In the genomic region with DNA sequence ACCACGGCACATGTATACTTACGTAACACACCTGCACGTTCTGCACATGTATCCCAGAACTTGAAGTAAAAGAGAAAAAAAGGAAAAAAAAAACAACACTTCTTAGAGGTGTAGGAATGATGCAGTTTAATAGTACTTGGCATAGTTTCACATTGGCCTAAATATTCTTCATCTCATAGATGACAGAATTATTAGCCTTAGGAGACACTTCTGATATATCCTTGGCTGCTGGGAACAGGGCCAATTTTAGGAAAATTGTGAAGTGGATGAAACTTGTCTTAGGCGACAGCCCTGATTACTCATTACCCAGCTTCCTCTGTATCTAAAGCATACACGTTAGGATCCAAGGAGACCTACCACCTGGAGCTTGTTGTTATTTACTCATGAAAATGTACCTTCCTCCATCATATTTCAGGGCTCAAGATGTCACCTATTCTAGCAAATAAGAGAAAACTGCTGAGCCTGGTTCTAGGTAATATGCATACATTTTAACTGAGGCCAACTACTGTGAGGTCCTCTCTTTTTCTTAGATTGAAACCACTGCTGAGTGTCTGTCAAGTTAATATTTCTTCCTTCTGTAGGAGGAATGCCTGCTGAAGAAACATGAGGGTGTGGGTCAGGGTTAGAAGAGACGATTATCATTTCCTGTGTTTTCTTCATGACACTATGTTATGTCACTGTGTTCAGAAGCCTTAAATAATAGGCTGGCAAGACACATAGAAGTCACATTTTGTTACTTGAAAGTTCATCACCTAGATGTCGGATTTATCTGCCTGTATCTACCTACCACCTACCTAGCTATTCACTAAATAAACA, we compare ENCODE assay signal across 18 cellular contexts. TPM values are rescaled to one million over a fixed set of nuclear protein-coding genes. Genes with fewer than 3 reads are reported as not detected.
DNase-seq lines count a peak whose midpoint lies in the region; ATAC-seq and TF ChIP-seq lines count a peak whose summit lies in the region.
"Had no signal": no experiment of that assay in that cellular context is flagged by ENCODE, and none has a peak within 500 bp of the region (broad histone marks: within the 10 kb centered on the region; RNA-seq: fewer than 3 reads in every experiment).

No MANE protein-coding gene starts in this region.

- no TSS peak for BruUV-seq in mammary epithelial cell (replicated peaks; lab: Mats Ljungman, UMichigan)

- H3K9ac ChIP-seq in mammary epithelial cell (ENCODE audit: insufficient read depth, low read length): no peak overlapping the region

- DNase-seq in ELR (ENCODE audit: low read depth) (peak; percentile 31), LHCN-M2 (ENCODE audit: low read depth) (peak; percentile 52), mammary epithelial cell (peak; percentile 32), osteoblast (ENCODE audit: insufficient read length, low spot score, missing footprints) (no peak), SJCRH30 (no peak)
- DNase-seq in activated CD8-positive, alpha-beta memory T cell treated with anti-CD3 and anti-CD28 coated beads, Interleukin-2, amount 10 ng/mL, durations not matched to agents 7 days and 5 days: no peak
- no peak for DNase-seq in activated T-cell treated with anti-CD3 and anti-CD28 coated beads, Interleukin-2, amount 50 U/mL, for 4 hours
- DNase-seq: activated CD4-positive, alpha-beta T cell treated with anti-CD3 and anti-CD28 coated beads, Interleukin-2, amount 10 ng/mL, durations not matched to agents 7 days and 5 days; activated T-cell treated with anti-CD3 and anti-CD28 coated beads, Interleukin-2, amount 50 U/mL, for 72 hours; CD4-positive, CD25-positive, alpha-beta regulatory T cell; esophagus squamous epithelium; GDM1; NCI-H510A; Peyer's patch; T-helper 2 cell had no signal

- H3K36me3 ChIP-seq in mammary epithelial cell (ENCODE audit: insufficient read depth, low read length): no peaks in the 10 kb centered on the region
- H3K36me3 ChIP-seq in osteoblast (ENCODE audit: insufficient read depth, low read length): no peaks in the 10 kb centered on the region
- peaks cover 3% of the 10 kb centered on the region; the same call in 1 of the 2 replicates for H3K36me3 ChIP-seq in SJCRH30
- H3K36me3 ChIP-seq: esophagus squamous epithelium, neutrophil, Peyer's patch had no signal

- no peaks in the 10 kb centered on the region for H3K36me3 Mint-ChIP-seq in activated CD8-positive, alpha-beta memory T cell treated with anti-CD3 and anti-CD28 coated beads, Interleukin-2, amount 10 ng/mL, durations not matched to agents 7 days and 5 days
- no peaks in the 10 kb centered on the region for H3K36me3 Mint-ChIP-seq in activated T-cell treated with anti-CD3 and anti-CD28 coated beads, Interleukin-2, amount 50 U/mL, for 4 hours (ENCODE audit: insufficient read depth)
- H3K36me3 Mint-ChIP-seq: CD4-positive, CD25-positive, alpha-beta regulatory T cell had no signal

- WGBS in mammary epithelial cell (ENCODE audit: low coverage, missing lambda C conversion rate): 42% methylated on average over 7 of the region's 7 CpGs

- H3K4me3 ChIP-seq in mammary epithelial cell (replicated peaks in 1 of 3; ENCODE audit: insufficient read depth in 1 of 3, low read depth in 2 of 3, low read length in 3 of 3): no peak overlapping the region
- no peak overlapping the region for H3K4me3 ChIP-seq in osteoblast (ENCODE audit: insufficient read depth, low read length)
- H3K4me3 ChIP-seq in SJCRH30: no peak overlapping the region
- H3K4me3 ChIP-seq: coronary artery, esophagus squamous epithelium, Peyer's patch had no signal

- no peaks in the 10 kb centered on the region for H3K4me1 Mint-ChIP-seq in activated CD8-positive, alpha-beta memory T cell treated with anti-CD3 and anti-CD28 coated beads, Interleukin-2, amount 10 ng/mL, durations not matched to agents 7 days and 5 days
- no peaks in the 10 kb centered on the region for H3K4me1 Mint-ChIP-seq in activated T-cell treated with anti-CD3 and anti-CD28 coated beads, Interleukin-2, amount 50 U/mL, for 4 hours (ENCODE audit: low read depth)
- H3K4me1 Mint-ChIP-seq: activated CD4-positive, alpha-beta T cell treated with anti-CD3 and anti-CD28 coated beads, Interleukin-2, amount 10 ng/mL, durations not matched to agents 7 days and 5 days had no signal

- in situ Hi-C loops in mammary epithelial cell (cut with MboI; ENCODE audit: low sequenced_read_pairs in 2 of 2): no loop called here

- intact Hi-C loops in mammary epithelial cell (cut with micrococcal nuclease): no loop called here

- no peak overlapping the region for H3K27ac Mint-ChIP-seq in activated CD8-positive, alpha-beta memory T cell treated with anti-CD3 and anti-CD28 coated beads, Interleukin-2, amount 10 ng/mL, durations not matched to agents 7 days and 5 days
- H3K27ac Mint-ChIP-seq: activated CD4-positive, alpha-beta T cell treated with anti-CD3 and anti-CD28 coated beads, Interleukin-2, amount 10 ng/mL, durations not matched to agents 7 days and 5 days; activated T-cell treated with anti-CD3 and anti-CD28 coated beads, Interleukin-2, amount 50 U/mL, for 72 hours; CD4-positive, CD25-positive, alpha-beta regulatory T cell had no signal

- H3K27ac ChIP-seq in mammary epithelial cell (ENCODE audit: insufficient read depth, low read depth, low read length): no peak overlapping the region
- no peak overlapping the region for H3K27ac ChIP-seq in osteoblast (ENCODE audit: low read depth, low read length)
- no peak overlapping the region for H3K27ac ChIP-seq in SJCRH30
- H3K27ac ChIP-seq: esophagus squamous epithelium, neutrophil, Peyer's patch had no signal

- no peak overlapping the region for H3K4me3 Mint-ChIP-seq in activated CD8-positive, alpha-beta memory T cell treated with anti-CD3 and anti-CD28 coated beads, Interleukin-2, amount 10 ng/mL, durations not matched to agents 7 days and 5 days
- no peak overlapping the region for H3K4me3 Mint-ChIP-seq in activated T-cell treated with anti-CD3 and anti-CD28 coated beads, Interleukin-2, amount 50 U/mL, for 4 hours
- H3K4me3 Mint-ChIP-seq: activated CD4-positive, alpha-beta T cell treated with anti-CD3 and anti-CD28 coated beads, Interleukin-2, amount 10 ng/mL, durations not matched to agents 7 days and 5 days; activated T-cell treated with anti-CD3 and anti-CD28 coated beads, Interleukin-2, amount 50 U/mL, for 72 hours; CD4-positive, CD25-positive, alpha-beta regulatory T cell had no signal

- CTCF ChIA-PET in mammary epithelial cell (lab: Charles Lee; ENCODE audit: low non-redundant PET): no interaction called here
- CTCF ChIA-PET in activated CD8-positive, alpha-beta memory T cell treated with anti-CD3 and anti-CD28 coated beads, Interleukin-2, amount 10 ng/mL, durations not matched to agents 7 days and 5 days (lab: Charles Lee): no interaction called here

- H3K27me3 ChIP-seq in mammary epithelial cell (ENCODE audit: insufficient read depth, low read length) (no peaks in the 10 kb centered on the region), osteoblast (ENCODE audit: insufficient read depth, low read length) (no peaks in the 10 kb centered on the region), SJCRH30 (no peaks in the 10 kb centered on the region)
- H3K27me3 ChIP-seq: esophagus squamous epithelium, neutrophil, Peyer's patch had no signal

- H3K4me2 ChIP-seq in mammary epithelial cell (ENCODE audit: insufficient read depth, low read depth, low read length): no peak overlapping the region
- peak overlapping the region; percentile 1 for H3K4me2 ChIP-seq in osteoblast (ENCODE audit: insufficient read depth, low read length)

- H3K4me1 ChIP-seq in mammary epithelial cell (ENCODE audit: insufficient read depth, low read length) (peaks cover 7% of the 10 kb centered on the region), osteoblast (ENCODE audit: insufficient read depth, low read length) (peaks cover 10% of the 10 kb centered on the region), SJCRH30 (0 out of 2 replicates have a peak, but pooled peaks cover 5% of the 10 kb centered on the region)
- H3K4me1 ChIP-seq: esophagus squamous epithelium had no signal

- no peaks in the 10 kb centered on the region for H3K9me3 ChIP-seq in mammary epithelial cell (replicated peaks; ENCODE audit: insufficient read depth, low read length)
- H3K9me3 ChIP-seq in osteoblast (ENCODE audit: low read depth, low read length): no peaks in the 10 kb centered on the region
- H3K9me3 ChIP-seq in SJCRH30 (replicated peaks): no peaks in the 10 kb centered on the region
- H3K9me3 ChIP-seq: esophagus squamous epithelium, neutrophil, Peyer's patch had no signal

- peaks cover 9% of the 10 kb centered on the region for H3K27me3 Mint-ChIP-seq in activated CD8-positive, alpha-beta memory T cell treated with anti-CD3 and anti-CD28 coated beads, Interleukin-2, amount 10 ng/mL, durations not matched to agents 7 days and 5 days
- no peaks in the 10 kb centered on the region for H3K27me3 Mint-ChIP-seq in activated T-cell treated with anti-CD3 and anti-CD28 coated beads, Interleukin-2, amount 50 U/mL, for 4 hours (ENCODE audit: low read depth)
- H3K27me3 Mint-ChIP-seq: activated CD4-positive, alpha-beta T cell treated with anti-CD3 and anti-CD28 coated beads, Interleukin-2, amount 10 ng/mL, durations not matched to agents 7 days and 5 days had no signal

- no peaks in the 10 kb centered on the region for H3K79me2 ChIP-seq in mammary epithelial cell (ENCODE audit: insufficient read depth, low read length)
- peaks cover 10% of the 10 kb centered on the region for H3K79me2 ChIP-seq in osteoblast (ENCODE audit: insufficient read depth, low read length)

- dilution Hi-C loops in mammary epithelial cell (cut with HindIII; ENCODE audit: low sequenced_read_pairs): no loop called here

- H4K20me1 ChIP-seq in mammary epithelial cell (ENCODE audit: insufficient read depth, low read length) (no peaks in the 10 kb centered on the region), osteoblast (ENCODE audit: insufficient read depth, low read length) (no peaks in the 10 kb centered on the region)

- H3K9me3 Mint-ChIP-seq in activated CD8-positive, alpha-beta memory T cell treated with anti-CD3 and anti-CD28 coated beads, Interleukin-2, amount 10 ng/mL, durations not matched to agents 7 days and 5 days (ENCODE audit: low read depth): no peaks in the 10 kb centered on the region
- no peaks in the 10 kb centered on the region for H3K9me3 Mint-ChIP-seq in activated T-cell treated with anti-CD3 and anti-CD28 coated beads, Interleukin-2, amount 50 U/mL, for 4 hours
- H3K9me3 Mint-ChIP-seq: activated CD4-positive, alpha-beta T cell treated with anti-CD3 and anti-CD28 coated beads, Interleukin-2, amount 10 ng/mL, durations not matched to agents 7 days and 5 days; activated T-cell treated with anti-CD3 and anti-CD28 coated beads, Interleukin-2, amount 50 U/mL, for 72 hours had no signal

- TF ChIP-seq CTCF in mammary epithelial cell (conservative IDR thresholded peaks at IDR 0.05 in 1 of 2, IDR thresholded peaks at IDR 0.05 in 1 of 2; ENCODE audit: extremely low read depth in 1 of 2, insufficient read depth in 1 of 2, low read depth in 1 of 2, low read length in 2 of 2) (no peak), osteoblast (IDR thresholded peaks at IDR 0.05; ENCODE audit: extremely low read depth, low read depth, low read length) (no peak)

- H2AFZ ChIP-seq in mammary epithelial cell (ENCODE audit: low read depth, low read length) (no peak overlapping the region), osteoblast (ENCODE audit: low read length) (peak overlapping the region; percentile 11)

- no peak for ATAC-seq in activated CD8-positive, alpha-beta memory T cell treated with anti-CD3 and anti-CD28 coated beads, Interleukin-2, amount 10 ng/mL, durations not matched to agents 7 days and 5 days
- ATAC-seq in activated T-cell treated with anti-CD3 and anti-CD28 coated beads, Interleukin-2, amount 50 U/mL, for 4 hours: no peak
- no peak for ATAC-seq in GM21423 (IDR thresholded peaks at IDR 0.05; ENCODE audit: unreplicated experiment)
- ATAC-seq: activated T-cell treated with anti-CD3 and anti-CD28 coated beads, Interleukin-2, amount 50 U/mL, for 72 hours had no signal

RNA-seq across cellular contexts. Expression of a gene that starts 44.3 kb away (rescaled TPM):
- 71.4 and 75.8 TPM in 2 replicates for total RNA-seq in LHCN-M2 (2014; rRNA removed)
- polyA plus RNA-seq in LHCN-M2 (2012): 28.6 TPM
- total RNA-seq in mammary epithelial cell: 1 to 10 TPM; 1.7 to 2.0 TPM
- polyA plus RNA-seq in mammary epithelial cell: 1.1 TPM
- 1.1 TPM for polyA minus RNA-seq in mammary epithelial cell
- total RNA-seq in osteoblast: 30.8 and 37.4 TPM in 2 replicates
- under 1 TPM in 1 of 2 experiments, not detected in 1; 0.16 TPM for total RNA-seq in activated CD8-positive, alpha-beta memory T cell treated with anti-CD3 and anti-CD28 coated beads, Interleukin-2, amount 10 ng/mL, durations not matched to agents 7 days and 5 days
- total RNA-seq in activated T-cell treated with anti-CD3 and anti-CD28 coated beads, Interleukin-2, amount 50 U/mL, for 4 hours: under 1 TPM; 0.20 to 0.69 (median 0.38) TPM
- 3.6 and 4.4 TPM in 2 replicates for total RNA-seq in SJCRH30 (2014; rRNA removed; shearing (Covaris generic))
- total RNA-seq: activated T-cell treated with anti-CD3 and anti-CD28 coated beads, Interleukin-2, amount 50 U/mL, for 72 hours had no signal

Comparison
In these comparisons a context has a peak if more than half of its experiments do, and no peak if none do; other contexts are left out.
1. DNase-seq: peak in ELR (single experiment), LHCN-M2 (single experiment) and mammary epithelial cell (single experiment); none in osteoblast (single experiment), activated CD8-positive, alpha-beta memory T cell treated with anti-CD3 and anti-CD28 coated beads, Interleukin-2, amount 10 ng/mL, durations not matched to agents 7 days and 5 days (single experiment), activated T-cell treated with anti-CD3 and anti-CD28 coated beads, Interleukin-2, amount 50 U/mL, for 4 hours (single experiment) and SJCRH30 (0 of 2).